1 cellular context compared by ENCODE assay signal in genomic region chr11:86175585-86175984, GRCh38.
TF ChIP-seq lines count a peak whose summit lies in the region.

No MANE protein-coding gene starts in this region.

TF ChIP-seq in A549, 52 proteins besides CTCF, POLR2A, EP300 and RAD21 (continued from another document):
- no peak for TF ChIP-seq BCL3 (IDR thresholded peaks at IDR 0.05)
TF ChIP-seq in A549: peak in this region for 0.
